Comparison of ENCODE assay signal across 8 cellular contexts in genomic region chr3:136195258-136196063, GRCh38. TPM values are rescaled to one million over a fixed set of nuclear protein-coding genes. Genes with fewer than 3 reads are reported as not detected.
DNase-seq lines count a peak whose midpoint lies in the region; ATAC-seq and TF ChIP-seq lines count a peak whose summit lies in the region.

No MANE protein-coding gene starts in this region.

- intact Hi-C loops in lower lobe of right lung (cut with DNase I): no loop called here

- peak overlapping the region; percentile 86 to 92 for H3K9ac ChIP-seq in duodenal mucosa (ENCODE audit: low read depth in 1 of 2, low read length in 2 of 2)

- H3K4me3 ChIP-seq in GM12875 (ENCODE audit: low read depth, low read length) (peak overlapping the region; percentile 97), duodenal mucosa (ENCODE audit: low read depth in 1 of 2, low read length in 2 of 2) (peak overlapping the region; percentile 91 to 96), lower lobe of right lung (peak overlapping the region; percentile 84)

- TF ChIP-seq CTCF in 22Rv1 (IDR thresholded peaks at IDR 0.05) (no peak), GM12875 (IDR thresholded peaks at IDR 0.05; ENCODE audit: borderline replicate concordance, insufficient read depth, low read depth, low read length) (no peak), lower lobe of right lung (IDR thresholded peaks at IDR 0.05) (no peak)

- H3K9me3 ChIP-seq in duodenal mucosa (ENCODE audit: control insufficient read depth in 1 of 2, low read length in 2 of 2) (no peaks in the 10 kb centered on the region), lower lobe of right lung (no peaks in the 10 kb centered on the region)

- peak overlapping the region; percentile 99 for H3K27ac ChIP-seq in 22Rv1
- H3K27ac ChIP-seq in duodenal mucosa (ENCODE audit: low read depth, low read length): peak overlapping the region; percentile 99
- H3K27ac ChIP-seq in lower lobe of right lung: peak overlapping the region; percentile 100

- DNase-seq in NCI-H2081 (lab: John Stamatoyannopoulos, UW): peak; percentile 85 to 90
- DNase-seq in activated CD4-positive, CD25-positive, alpha-beta regulatory T cell treated with anti-CD3 and anti-CD28 coated beads, Interleukin-2, amount 50 U/mL, for 16 hours (ENCODE audit: low read depth, low spot score): peak; percentile 58
- DNase-seq in lower lobe of right lung: peak; percentile 88
- DNase-seq in stimulated activated CD4-positive, alpha-beta T cell treated with anti-CD3 and anti-CD28 coated beads, TNF-alpha, amount 100 ng/mL, for 4 hours (ENCODE audit: low read depth in 3 of 3): peak in 2 of 3 experiments; percentile 31 to 52

- H3K36me3 ChIP-seq in duodenal mucosa (ENCODE audit: control insufficient read depth in 1 of 2, insufficient read depth in 2 of 2, low read length in 2 of 2) (no peaks in the 10 kb centered on the region), lower lobe of right lung (no peaks in the 10 kb centered on the region)

- peak; percentile 37 for ATAC-seq in HG02840 (IDR thresholded peaks at IDR 0.05; ENCODE audit: low FRiP score, unreplicated experiment)
- ATAC-seq in lower lobe of right lung: peak; percentile 68 to 77

- H3K4me1 ChIP-seq in duodenal mucosa (ENCODE audit: control insufficient read depth in 1 of 2, insufficient read depth in 2 of 2, low read length in 2 of 2): peaks cover 16 to 29% of the 10 kb centered on the region in 2 donors
- peaks cover 40% of the 10 kb centered on the region for H3K4me1 ChIP-seq in lower lobe of right lung

- H3K27me3 ChIP-seq in duodenal mucosa (ENCODE audit: control insufficient read depth in 1 of 2, insufficient read depth in 2 of 2, low read length in 2 of 2) (no peaks in the 10 kb centered on the region), lower lobe of right lung (ENCODE audit: low read depth) (no peaks in the 10 kb centered on the region)

RNA-seq across cellular contexts. Expression of gene MSL2, which starts 0.7 kb away (rescaled TPM):
- 36.9 TPM for total RNA-seq in lower lobe of right lung

RNA-seq across cellular contexts. Expression of gene PCCB, which starts 54.7 kb away (rescaled TPM):
- total RNA-seq in lower lobe of right lung: 28.8 TPM

Comparison
In these comparisons a context has a peak if more than half of its experiments do, and no peak if none do; other contexts are left out.
1. Peak in every context shown above with its lines: DNase-seq, ATAC-seq, H3K4me3 ChIP-seq and H3K27ac ChIP-seq.